In the genomic region with DNA sequence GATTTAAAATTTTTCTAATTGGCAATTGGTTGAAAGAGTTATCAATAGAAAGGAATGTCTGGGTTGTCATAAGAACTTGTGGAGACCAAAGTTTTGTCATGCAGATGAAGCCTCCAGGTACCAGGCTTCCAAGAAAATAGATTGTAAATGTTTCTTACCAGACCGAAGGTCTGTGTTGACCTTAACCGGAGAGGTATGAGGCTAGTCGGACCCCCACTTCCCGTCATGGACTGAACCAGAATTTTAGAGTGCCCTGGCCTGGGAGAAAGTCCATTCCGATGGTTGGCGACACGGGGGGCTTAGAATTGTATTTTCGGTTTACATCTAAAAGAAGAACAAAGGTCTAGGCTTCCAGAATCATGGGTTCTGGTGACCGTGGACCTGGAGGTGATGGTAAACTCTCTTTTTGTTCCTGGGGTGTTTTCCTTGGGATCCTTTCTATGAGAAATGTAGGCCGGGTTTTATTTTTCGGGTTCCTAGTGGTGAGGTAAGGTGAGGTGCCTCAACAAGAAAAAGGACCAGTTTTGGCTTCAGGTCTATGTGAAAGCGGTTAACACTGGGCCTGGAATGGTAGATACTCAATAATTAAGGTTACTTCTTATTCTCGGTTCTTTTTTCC, we compare ENCODE assay signal across 8 cellular contexts. TPM values are rescaled to one million over a fixed set of nuclear protein-coding genes. Genes with fewer than 3 reads are reported as not detected.
DNase-seq lines count a peak whose midpoint lies in the region; ATAC-seq, FAIRE-seq and TF ChIP-seq lines count a peak whose summit lies in the region.

No MANE protein-coding gene starts in this region.

- peak overlapping the region; percentile 86 for H3K27ac ChIP-seq in GM23338 (ENCODE audit: low read depth)
- peak overlapping the region; percentile 89 for H3K27ac ChIP-seq in skeletal muscle tissue (ENCODE audit: low read depth, low read length)

- DNase-seq in GM23338 (ENCODE audit: low spot score) (peak; percentile 40), WTC11 (ENCODE audit: low spot score) (peak; percentile 26), glutamatergic neuron (no peak), amniotic stem cell (lab: John Stamatoyannopoulos, UW) (no peak), frontal cortex (ENCODE audit: low spot score in 2 of 2) (no peak)
- no peak for DNase-seq in stimulated activated CD4-positive, alpha-beta T cell treated with anti-CD3 and anti-CD28 coated beads, Interleukin-4, amount 100 ng/mL, for 24 hours

- H3K4me2 ChIP-seq in GM23338 = peak overlapping the region; percentile 72

- CTCF ChIA-PET in WTC11 (lab: Charles Lee) = no interaction called here

- H4K20me1 ChIP-seq in GM23338 (replicated peaks; ENCODE audit: insufficient read depth) = peaks cover 29% of the 10 kb centered on the region

- peaks cover 44% of the 10 kb centered on the region for H3K79me2 ChIP-seq in GM23338 (replicated peaks; ENCODE audit: insufficient read depth)

- H3K27me3 Mint-ChIP-seq in GM23338 (ENCODE audit: insufficient read depth, low read depth, poor library complexity) (peaks cover 9% of the 10 kb centered on the region), WTC11 (ENCODE audit: low read depth) (no peaks in the 10 kb centered on the region), glutamatergic neuron (ENCODE audit: unreplicated experiment) (no peaks in the 10 kb centered on the region)

- H3K4me3 ChIP-seq in GM23338 = peak overlapping the region; percentile 99
- H3K4me3 ChIP-seq in skeletal muscle tissue (ENCODE audit: low read length in 3 of 3) = peak overlapping the region; percentile 94 to 95 (median 95)

- H3K4me1 ChIP-seq in GM23338 (ENCODE audit: insufficient read depth) (peaks cover 25% of the 10 kb centered on the region), skeletal muscle tissue (ENCODE audit: control insufficient read depth in 3 of 3, insufficient read depth in 3 of 3, low read length in 3 of 3) (peaks cover 10 to 23% (median 19%) of the 10 kb centered on the region in 3 donors)

- peak overlapping the region; percentile 91 for H3K4me3 Mint-ChIP-seq in GM23338
- H3K4me3 Mint-ChIP-seq in WTC11 = peak overlapping the region; percentile 90
- H3K4me3 Mint-ChIP-seq in glutamatergic neuron (ENCODE audit: unreplicated experiment) = peak overlapping the region; percentile 83

- H3F3A ChIP-seq in GM23338 (replicated peaks; ENCODE audit: low read depth) = no peaks in the 10 kb centered on the region

- no peak for FAIRE-seq in frontal cortex (lab: Jason Lieb, UNC)

- peak; percentile 35 for ATAC-seq in GM23338
- peak; percentile 56 for ATAC-seq in WTC11
- no peak for ATAC-seq in GM18858 (IDR thresholded peaks at IDR 0.05; ENCODE audit: unreplicated experiment)

- H3K27ac Mint-ChIP-seq in GM23338 (peak overlapping the region; percentile 96), WTC11 (peak overlapping the region; percentile 79), glutamatergic neuron (ENCODE audit: unreplicated experiment) (peak overlapping the region; percentile 79)

- peak overlapping the region; percentile 86 to 97 (median 95) for H3K9ac ChIP-seq in skeletal muscle tissue (ENCODE audit: low read depth in 1 of 3, low read length in 3 of 3)

- H3K27me3 ChIP-seq in GM23338 (ENCODE audit: insufficient read depth) = no peaks in the 10 kb centered on the region
- no peaks in the 10 kb centered on the region for H3K27me3 ChIP-seq in skeletal muscle tissue (ENCODE audit: control insufficient read depth in 3 of 3, insufficient read depth in 3 of 3, low read length in 3 of 3)

- H3K36me3 ChIP-seq in GM23338 (ENCODE audit: insufficient read depth) = peaks cover 21% of the 10 kb centered on the region
- H3K36me3 ChIP-seq in skeletal muscle tissue (ENCODE audit: control insufficient read depth in 3 of 3, insufficient read depth in 3 of 3, low read length in 3 of 3) = peaks cover 4 to 12% (median 7%) of the 10 kb centered on the region in 3 donors

- H3K36me3 Mint-ChIP-seq in GM23338 (ENCODE audit: low read depth) = peaks cover 17% of the 10 kb centered on the region
- H3K36me3 Mint-ChIP-seq in WTC11 = peaks cover 17% of the 10 kb centered on the region
- H3K36me3 Mint-ChIP-seq in glutamatergic neuron (ENCODE audit: unreplicated experiment) = no peaks in the 10 kb centered on the region

- H3K9me2 ChIP-seq in GM23338 (ENCODE audit: insufficient read depth) = peaks cover 14% of the 10 kb centered on the region

- H3K9me3 ChIP-seq in skeletal muscle tissue (ENCODE audit: control insufficient read depth in 3 of 3, low read length in 3 of 3) = no peaks in the 10 kb centered on the region

- H3K9me3 Mint-ChIP-seq in GM23338 = peaks cover 2% of the 10 kb centered on the region; the same call in 2 of the 3 replicates
- peaks cover 3% of the 10 kb centered on the region; the same call in 1 of the 2 replicates for H3K9me3 Mint-ChIP-seq in WTC11
- H3K9me3 Mint-ChIP-seq in glutamatergic neuron (ENCODE audit: unreplicated experiment) = peaks cover 2% of the 10 kb centered on the region

- peak overlapping the region; percentile 74 for H2AFZ ChIP-seq in GM23338

- H3K4me1 Mint-ChIP-seq in GM23338 = peaks cover 17% of the 10 kb centered on the region; the same call in 2 of the 3 replicates
- peaks cover 24% of the 10 kb centered on the region for H3K4me1 Mint-ChIP-seq in WTC11
- peaks cover 12% of the 10 kb centered on the region for H3K4me1 Mint-ChIP-seq in glutamatergic neuron (ENCODE audit: low read depth, unreplicated experiment)

- POLR2A ChIA-PET in WTC11 (lab: Charles Lee) = no interaction called here

- TF ChIP-seq CTCF in GM23338 (conservative IDR thresholded peaks at IDR 0.05; ENCODE audit: low read depth in 2 of 2) (no peak), WTC11 (IDR thresholded peaks at IDR 0.05) (no peak), glutamatergic neuron (IDR thresholded peaks at IDR 0.05; ENCODE audit: partially characterized antibody, unreplicated experiment) (no peak)

TF ChIP-seq in GM23338, 12 proteins besides CTCF, POLR2A, EP300 and RAD21 (continues in another document):
- TF ChIP-seq, protein P1, sequence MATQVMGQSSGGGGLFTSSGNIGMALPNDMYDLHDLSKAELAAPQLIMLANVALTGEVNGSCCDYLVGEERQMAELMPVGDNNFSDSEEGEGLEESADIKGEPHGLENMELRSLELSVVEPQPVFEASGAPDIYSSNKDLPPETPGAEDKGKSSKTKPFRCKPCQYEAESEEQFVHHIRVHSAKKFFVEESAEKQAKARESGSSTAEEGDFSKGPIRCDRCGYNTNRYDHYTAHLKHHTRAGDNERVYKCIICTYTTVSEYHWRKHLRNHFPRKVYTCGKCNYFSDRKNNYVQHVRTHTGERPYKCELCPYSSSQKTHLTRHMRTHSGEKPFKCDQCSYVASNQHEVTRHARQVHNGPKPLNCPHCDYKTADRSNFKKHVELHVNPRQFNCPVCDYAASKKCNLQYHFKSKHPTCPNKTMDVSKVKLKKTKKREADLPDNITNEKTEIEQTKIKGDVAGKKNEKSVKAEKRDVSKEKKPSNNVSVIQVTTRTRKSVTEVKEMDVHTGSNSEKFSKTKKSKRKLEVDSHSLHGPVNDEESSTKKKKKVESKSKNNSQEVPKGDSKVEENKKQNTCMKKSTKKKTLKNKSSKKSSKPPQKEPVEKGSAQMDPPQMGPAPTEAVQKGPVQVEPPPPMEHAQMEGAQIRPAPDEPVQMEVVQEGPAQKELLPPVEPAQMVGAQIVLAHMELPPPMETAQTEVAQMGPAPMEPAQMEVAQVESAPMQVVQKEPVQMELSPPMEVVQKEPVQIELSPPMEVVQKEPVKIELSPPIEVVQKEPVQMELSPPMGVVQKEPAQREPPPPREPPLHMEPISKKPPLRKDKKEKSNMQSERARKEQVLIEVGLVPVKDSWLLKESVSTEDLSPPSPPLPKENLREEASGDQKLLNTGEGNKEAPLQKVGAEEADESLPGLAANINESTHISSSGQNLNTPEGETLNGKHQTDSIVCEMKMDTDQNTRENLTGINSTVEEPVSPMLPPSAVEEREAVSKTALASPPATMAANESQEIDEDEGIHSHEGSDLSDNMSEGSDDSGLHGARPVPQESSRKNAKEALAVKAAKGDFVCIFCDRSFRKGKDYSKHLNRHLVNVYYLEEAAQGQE (IDR thresholded peaks at IDR 0.05; ENCODE audit: unreplicated experiment) = no peak
- TF ChIP-seq JUNB (IDR thresholded peaks at IDR 0.05; ENCODE audit: unreplicated experiment) = no peak
- TF ChIP-seq CREB1 (CRISPR knock-in tag; IDR thresholded peaks at IDR 0.05; ENCODE audit: low read depth) = no peak
- no peak for TF ChIP-seq STAT1 (IDR thresholded peaks at IDR 0.05; ENCODE audit: unreplicated experiment)

TF ChIP-seq in WTC11, 78 proteins besides CTCF, POLR2A, EP300 and RAD21 (continues in another document):
- TF ChIP-seq ZNF396 (CRISPR knock-in tag; IDR thresholded peaks at IDR 0.05; ENCODE audit: borderline replicate concordance) (no peak), ZNF671 (CRISPR knock-in tag; IDR thresholded peaks at IDR 0.05) (no peak), CREM (CRISPR knock-in tag; IDR thresholded peaks at IDR 0.05) (no peak), TCF7 (CRISPR knock-in tag; IDR thresholded peaks at IDR 0.05; ENCODE audit: low read depth) (no peak), EMX1 (CRISPR knock-in tag; IDR thresholded peaks at IDR 0.05) (no peak), ATF1 (CRISPR knock-in tag; IDR thresholded peaks at IDR 0.05) (no peak), SMAD4 (CRISPR knock-in tag; IDR thresholded peaks at IDR 0.05) (no peak), ZNF121 (CRISPR knock-in tag; IDR thresholded peaks at IDR 0.05) (no peak), ZBTB21 (CRISPR knock-in tag; IDR thresholded peaks at IDR 0.05; ENCODE audit: borderline replicate concordance) (no peak), ZNF232 (CRISPR knock-in tag; IDR thresholded peaks at IDR 0.05) (no peak), TEAD4 (CRISPR knock-in tag; IDR thresholded peaks at IDR 0.05) (no peak), FOXP1 (CRISPR knock-in tag; IDR thresholded peaks at IDR 0.05; ENCODE audit: borderline replicate concordance) (no peak)
- TF ChIP-seq, protein P2, sequence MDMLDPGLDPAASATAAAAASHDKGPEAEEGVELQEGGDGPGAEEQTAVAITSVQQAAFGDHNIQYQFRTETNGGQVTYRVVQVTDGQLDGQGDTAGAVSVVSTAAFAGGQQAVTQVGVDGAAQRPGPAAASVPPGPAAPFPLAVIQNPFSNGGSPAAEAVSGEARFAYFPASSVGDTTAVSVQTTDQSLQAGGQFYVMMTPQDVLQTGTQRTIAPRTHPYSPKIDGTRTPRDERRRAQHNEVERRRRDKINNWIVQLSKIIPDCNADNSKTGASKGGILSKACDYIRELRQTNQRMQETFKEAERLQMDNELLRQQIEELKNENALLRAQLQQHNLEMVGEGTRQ (CRISPR knock-in tag; IDR thresholded peaks at IDR 0.05) = no peak

RNA-seq across cellular contexts. Expression of a gene that starts 0.4 kb away (rescaled TPM):
- 28.3 and 30.2 TPM in 2 replicates for total RNA-seq in GM23338 (2014; rRNA removed; shearing (Covaris generic))
- 7.2 and 8.6 TPM in 2 replicates for polyA plus RNA-seq in GM23338 (2016; fragmentation: Nextera tagmentation; extraction: Ambion mirVana)
- 18.3 to 20.0 TPM (median 18.8 TPM) in 3 replicates for total RNA-seq in WTC11 (2021)
- 19.4 TPM for total RNA-seq in glutamatergic neuron (ENCODE audit: unreplicated experiment)
- 36.0 TPM for total RNA-seq in skeletal muscle tissue
- total RNA-seq in frontal cortex = 38.3 TPM

Comparison
In these comparisons a context has a peak if more than half of its experiments do, and no peak if none do; other contexts are left out.
1. DNase-seq: peak in GM23338 (single experiment) and WTC11 (single experiment); none in glutamatergic neuron (single experiment), stimulated activated CD4-positive, alpha-beta T cell treated with anti-CD3 and anti-CD28 coated beads, Interleukin-4, amount 100 ng/mL, for 24 hours (single experiment), amniotic stem cell (single experiment) and frontal cortex (0 of 2).
2. Peak in every context shown above with its lines, with median percentiles within 50 percentile points of each other: H3K27ac Mint-ChIP-seq and H3K4me3 Mint-ChIP-seq.